In the genomic region with DNA sequence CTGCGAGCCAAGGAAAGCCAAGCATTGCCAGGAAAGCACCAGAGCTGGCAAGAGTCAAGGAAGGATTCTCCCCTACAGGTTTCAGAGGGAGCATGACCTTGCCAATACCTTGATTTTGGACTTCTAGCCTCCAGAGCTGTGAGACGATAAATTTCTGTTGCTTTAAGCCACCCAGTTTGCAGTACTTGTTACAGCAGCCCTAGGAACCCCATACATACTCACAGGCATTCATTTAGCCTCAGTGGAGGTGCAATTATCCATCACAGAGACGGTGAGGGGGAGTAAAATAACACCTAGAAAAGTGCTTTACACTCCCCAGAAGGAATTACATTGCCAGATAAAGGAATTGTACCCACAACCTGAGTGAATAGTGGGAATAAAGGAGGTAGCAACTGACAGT, we compare ENCODE assay signal across 1 cellular context.
TF ChIP-seq lines count a peak whose summit lies in the region.

No MANE protein-coding gene starts in this region.

TF ChIP-seq in HepG2, 621 proteins besides CTCF, POLR2A, EP300 and RAD21 (continued from another document):
- TF ChIP-seq ISX (CRISPR knock-in tag; conservative IDR thresholded peaks at IDR 0.05): no peak
- TF ChIP-seq, protein P1, sequence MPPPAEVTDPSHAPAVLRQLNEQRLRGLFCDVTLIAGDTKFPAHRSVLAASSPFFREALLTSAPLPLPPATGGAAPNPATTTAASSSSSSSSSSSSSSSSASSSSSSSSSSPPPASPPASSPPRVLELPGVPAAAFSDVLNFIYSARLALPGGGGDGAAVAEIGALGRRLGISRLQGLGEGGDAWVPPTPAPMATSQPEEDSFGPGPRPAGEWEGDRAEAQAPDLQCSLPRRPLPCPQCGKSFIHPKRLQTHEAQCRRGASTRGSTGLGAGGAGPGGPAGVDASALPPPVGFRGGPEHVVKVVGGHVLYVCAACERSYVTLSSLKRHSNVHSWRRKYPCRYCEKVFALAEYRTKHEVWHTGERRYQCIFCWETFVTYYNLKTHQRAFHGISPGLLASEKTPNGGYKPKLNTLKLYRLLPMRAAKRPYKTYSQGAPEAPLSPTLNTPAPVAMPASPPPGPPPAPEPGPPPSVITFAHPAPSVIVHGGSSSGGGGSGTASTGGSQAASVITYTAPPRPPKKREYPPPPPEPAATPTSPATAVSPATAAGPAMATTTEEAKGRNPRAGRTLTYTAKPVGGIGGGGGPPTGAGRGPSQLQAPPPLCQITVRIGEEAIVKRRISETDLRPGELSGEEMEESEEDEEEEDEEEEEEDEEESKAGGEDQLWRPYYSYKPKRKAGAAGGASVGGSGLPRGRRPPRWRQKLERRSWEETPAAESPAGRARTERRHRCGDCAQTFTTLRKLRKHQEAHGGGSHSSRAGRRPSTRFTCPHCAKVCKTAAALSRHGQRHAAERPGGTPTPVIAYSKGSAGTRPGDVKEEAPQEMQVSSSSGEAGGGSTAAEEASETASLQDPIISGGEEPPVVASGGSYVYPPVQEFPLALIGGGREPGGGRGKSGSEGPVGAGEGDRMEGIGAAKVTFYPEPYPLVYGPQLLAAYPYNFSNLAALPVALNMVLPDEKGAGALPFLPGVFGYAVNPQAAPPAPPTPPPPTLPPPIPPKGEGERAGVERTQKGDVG (CRISPR knock-in tag; IDR thresholded peaks at IDR 0.05; ENCODE audit: borderline replicate concordance): no peak
- TF ChIP-seq HDAC6 (IDR thresholded peaks at IDR 0.05; ENCODE audit: low read depth, low read length): no peak
- no peak for TF ChIP-seq ZSCAN30 (CRISPR knock-in tag; IDR thresholded peaks at IDR 0.05)
